In genomic region chr9:971901-972511, GRCh38 we compare ENCODE assay signal across 10 cellular contexts. TPM values are rescaled to one million over a fixed set of nuclear protein-coding genes. Genes with fewer than 3 reads are reported as not detected.
DNase-seq lines count a peak whose midpoint lies in the region; ATAC-seq and TF ChIP-seq lines count a peak whose summit lies in the region.
"Had no signal": no experiment of that assay in that cellular context is flagged by ENCODE, and none has a peak within 500 bp of the region (broad histone marks: within the 10 kb centered on the region; RNA-seq: fewer than 3 reads in every experiment).

No MANE protein-coding gene starts in this region.

- H3K4me1 Mint-ChIP-seq in CD4-positive, alpha-beta T cell (ENCODE audit: low read depth), result peaks cover 33% of the 10 kb centered on the region

- H3K9me3 ChIP-seq in CD4-positive, alpha-beta T cell (ENCODE audit: control insufficient read depth, low read length), result peaks cover 5% of the 10 kb centered on the region
- H3K9me3 ChIP-seq in Peyer's patch (no peaks in the 10 kb centered on the region), neutrophil (peaks cover 4% of the 10 kb centered on the region), SJCRH30 (replicated peaks) (no peaks in the 10 kb centered on the region)

- H3K4me1 ChIP-seq in Peyer's patch, result peaks cover 0 to 37% (median 2%) of the 10 kb centered on the region in 4 donors
- H3K4me1 ChIP-seq in neutrophil (ENCODE audit: control insufficient read depth in 1 of 2, insufficient read depth in 1 of 2, low read depth in 1 of 2, low read length in 1 of 2), result peaks cover 7 to 27% of the 10 kb centered on the region in 2 experiments
- H3K4me1 ChIP-seq in SJCRH30, result no peaks in the 10 kb centered on the region

- intact Hi-C loops in CD4-positive, alpha-beta T cell (cut with DNase I, micrococcal nuclease), result no loop called here

- peaks cover 77% of the 10 kb centered on the region for H3K27me3 Mint-ChIP-seq in CD4-positive, alpha-beta T cell

- H3K4me3 ChIP-seq in Peyer's patch (peak overlapping the region; percentile 15 to 54 (median 36)), neutrophil (ENCODE audit: low read depth in 1 of 2, low read length in 1 of 2) (peak overlapping the region; percentile 12 to 43), SJCRH30 (no peak overlapping the region)

- CTCF ChIA-PET in CD4-positive, alpha-beta T cell (lab: Charles Lee), result no interaction called here

- H3K36me3 Mint-ChIP-seq in CD4-positive, alpha-beta T cell (ENCODE audit: low read depth), result no peaks in the 10 kb centered on the region

- POLR2A ChIA-PET in CD4-positive, alpha-beta T cell (lab: Charles Lee), result no interaction called here

- peaks cover 100% of the 10 kb centered on the region for H3K27me3 ChIP-seq in CD4-positive, alpha-beta T cell (ENCODE audit: control insufficient read depth, insufficient read depth, low read length)
- H3K27me3 ChIP-seq in Peyer's patch (peaks cover 3 to 87% of the 10 kb centered on the region in 2 donors), neutrophil (peaks cover 100% of the 10 kb centered on the region), SJCRH30 (no peaks in the 10 kb centered on the region)

- peak overlapping the region; percentile 15 for H3K4me3 Mint-ChIP-seq in CD4-positive, alpha-beta T cell

- no peak overlapping the region for H3K27ac Mint-ChIP-seq in CD4-positive, alpha-beta T cell

- no peak for TF ChIP-seq CTCF in CD4-positive, alpha-beta T cell (IDR thresholded peaks at IDR 0.05)
- TF ChIP-seq CTCF in Peyer's patch (IDR thresholded peaks at IDR 0.05) (no peak), neutrophil (IDR thresholded peaks at IDR 0.05) (no peak), omental fat pad (IDR thresholded peaks at IDR 0.05) (no peak)

- ATAC-seq in CD4-positive, alpha-beta T cell (ENCODE audit: poor library complexity), result no peak
- no peak for ATAC-seq in omental fat pad (ENCODE audit: low FRiP score)

- H3K9me3 Mint-ChIP-seq in CD4-positive, alpha-beta T cell, result peaks cover 4% of the 10 kb centered on the region

- no peak for TF ChIP-seq POLR2A in Peyer's patch (IDR thresholded peaks at IDR 0.05)

- DNase-seq in CD4-positive, alpha-beta T cell, result no peak
- DNase-seq in Peyer's patch (no peak), germinal center (ENCODE audit: low spot score) (peak; percentile 37), omental fat pad (ENCODE audit: low spot score) (no peak), NCI-H1105 (lab: John Stamatoyannopoulos, UW) (no peak), T-helper 1 cell (no peak), SJCRH30 (no peak)
- DNase-seq: NCI-H1930 had no signal

- H3K36me3 ChIP-seq in Peyer's patch (no peaks in the 10 kb centered on the region), neutrophil (no peaks in the 10 kb centered on the region), SJCRH30 (no peaks in the 10 kb centered on the region)

- no peak overlapping the region for H3K27ac ChIP-seq in CD4-positive, alpha-beta T cell (ENCODE audit: low read depth, low read length)
- H3K27ac ChIP-seq in Peyer's patch (no peak overlapping the region), neutrophil (no peak overlapping the region), SJCRH30 (no peak overlapping the region)
- H3K27ac ChIP-seq: epithelial cell of prostate had no signal

RNA-seq across cellular contexts. Expression of gene DMRT3, which starts 4.4 kb away (rescaled TPM):
- total RNA-seq in CD4-positive, alpha-beta T cell, result not detected
- total RNA-seq in Peyer's patch (not detected), omental fat pad (under 1 TPM in 1 of 4 donors, not detected in 3; 0.47 TPM)
- not detected in 2 replicates for total RNA-seq in SJCRH30 (2014; rRNA removed; shearing (Covaris generic))
